In genomic region chr7:101363196-101363733, GRCh38 we compare ENCODE assay signal across 9 cellular contexts. TPM values are rescaled to one million over a fixed set of nuclear protein-coding genes. Genes with fewer than 3 reads are reported as not detected.
DNase-seq lines count a peak whose midpoint lies in the region; ATAC-seq and TF ChIP-seq lines count a peak whose summit lies in the region.
"Had no signal": no experiment of that assay in that cellular context is flagged by ENCODE, and none has a peak within 500 bp of the region (broad histone marks: within the 10 kb centered on the region; RNA-seq: fewer than 3 reads in every experiment).

No MANE protein-coding gene starts in this region.

- TF ChIP-seq POLR2A in adrenal gland (IDR thresholded peaks at IDR 0.05), result no peak

- H3K4me3 Mint-ChIP-seq in Caco-2 (ENCODE audit: unreplicated experiment), result peak overlapping the region; percentile 69

- H3K9ac ChIP-seq in rectal smooth muscle tissue (ENCODE audit: low read length), result no peak overlapping the region

- peak overlapping the region in 4 of 5 donors; percentile 47 to 70 (median 62) for H3K27ac ChIP-seq in adrenal gland
- no peak overlapping the region for H3K27ac ChIP-seq in rectal smooth muscle tissue (ENCODE audit: low read depth, low read length)

- H3K36me3 ChIP-seq in Caco-2 (ENCODE audit: control insufficient read depth, insufficient read depth, low read length), result no peaks in the 10 kb centered on the region
- H3K36me3 ChIP-seq in adrenal gland (replicated peaks in 1 of 2), result no peaks in the 10 kb centered on the region
- no peaks in the 10 kb centered on the region for H3K36me3 ChIP-seq in rectal smooth muscle tissue (ENCODE audit: control insufficient read depth, insufficient read depth, low read length)

- no peak for ATAC-seq in GM21737 (IDR thresholded peaks at IDR 0.05; ENCODE audit: unreplicated experiment)
- ATAC-seq in GM21360 (IDR thresholded peaks at IDR 0.05; ENCODE audit: unreplicated experiment), result no peak

- no peaks in the 10 kb centered on the region for H3K9me3 Mint-ChIP-seq in Caco-2 (ENCODE audit: unreplicated experiment)

- H3K4me1 ChIP-seq in Caco-2 (peaks cover 5% of the 10 kb centered on the region; the same call in 1 of the 2 replicates), adrenal gland (replicated peaks in 1 of 2) (peaks cover 0 to 12% of the 10 kb centered on the region in 2 donors), rectal smooth muscle tissue (ENCODE audit: control insufficient read depth, insufficient read depth, low read length) (no peaks in the 10 kb centered on the region)

- no peaks in the 10 kb centered on the region for H3K36me3 Mint-ChIP-seq in Caco-2 (ENCODE audit: insufficient read depth, unreplicated experiment)

- BruUV-seq in Caco-2 (replicated peaks; lab: Mats Ljungman, UMichigan), result no TSS peak

- H3K4me3 ChIP-seq in Caco-2 (ENCODE audit: low read depth, low read length) (peak overlapping the region; percentile 77), adrenal gland (peak overlapping the region in 2 of 4 donors; percentile 43 to 70), iPS-11a (ENCODE audit: low read depth, low read length) (peak overlapping the region; percentile 69), rectal smooth muscle tissue (ENCODE audit: low read length) (peak overlapping the region; percentile 60)

- no peaks in the 10 kb centered on the region for H3K4me1 Mint-ChIP-seq in Caco-2 (ENCODE audit: low read depth, unreplicated experiment)

- H3K27ac Mint-ChIP-seq in Caco-2 (ENCODE audit: unreplicated experiment), result peak overlapping the region; percentile 31

- H3K9me3 ChIP-seq in Caco-2 (no peaks in the 10 kb centered on the region), adrenal gland (replicated peaks in 1 of 3) (no peaks in the 10 kb centered on the region)

- no peaks in the 10 kb centered on the region for H3K27me3 ChIP-seq in Caco-2 (replicated peaks; ENCODE audit: control insufficient read depth, insufficient read depth, low read length)
- no peaks in the 10 kb centered on the region for H3K27me3 ChIP-seq in adrenal gland
- H3K27me3 ChIP-seq in rectal smooth muscle tissue (ENCODE audit: control insufficient read depth, insufficient read depth, low read length), result peaks cover 3% of the 10 kb centered on the region

- H3K27me3 Mint-ChIP-seq in Caco-2 (ENCODE audit: insufficient read depth, unreplicated experiment), result no peaks in the 10 kb centered on the region

- DNase-seq in Caco-2, result no peak
- DNase-seq in adrenal gland, result peak in 1 of 7 donors; percentile 24
- no peak for DNase-seq in NCI-H774 (lab: John Stamatoyannopoulos, UW)
- no peak for DNase-seq in kidney glomerular epithelial cell (lab: John Stamatoyannopoulos, UW)
- DNase-seq: NCI-H446 treated with DMSO at 0.1 percent for 48 hours had no signal

- CTCF ChIA-PET in Caco-2 (lab: Charles Lee), result interaction anchor here (0.6 to 3.1 kb wide), 15 partner anchors 8 to 1033 kb away, joined by 3 to 31 read pairs (median 4); partner anchors contain the start of genes IFT22 and PRKRIP1

- WGBS in adrenal gland, 4 donors, result 0 to 2% (median 1%) methylated on average over 3 to 46 of the region's 46 CpGs; no CpG with 5 or more reads in 1 of the 4 donors

- TF ChIP-seq CTCF in Caco-2 (IDR thresholded peaks at IDR 0.05; ENCODE audit: insufficient read depth in 1 of 2, low read depth in 1 of 2, low read length in 1 of 2, severe bottlenecking in 1 of 2, unreplicated experiment in 1 of 2) (no peak), adrenal gland (IDR thresholded peaks at IDR 0.05) (no peak)

- intact Hi-C loops in Caco-2 (cut with micrococcal nuclease; ENCODE audit: unreplicated experiment) (no loop called here), adrenal gland (cut with DNase I) (loop anchor here in 1 of 2 donors (5.0 to 10.0 kb wide), 2 partner anchors 74 to 172 kb away; no protein-coding TSS in a partner anchor)

- POLR2A ChIA-PET in Caco-2 (lab: Charles Lee), result interaction anchor here (0.6 to 2.2 kb wide), 12 partner anchors 19 to 735 kb away, joined by 3 to 20 read pairs (median 4); partner anchors contain the start of gene IFT22

RNA-seq across cellular contexts. Expression of gene COL26A1, which starts 0.6 kb away (rescaled TPM):
- total RNA-seq in Caco-2 (2022), result 19.1 and 23.3 TPM in 2 replicates
- total RNA-seq in adrenal gland, result 10 to 100 TPM in 2 of 8 donors, 1 to 10 TPM in 6; 1.8 to 18.8 (median 5.8) TPM
- 10 to 100 TPM in 1 of 3 donors, 1 to 10 TPM in 1, under 1 TPM in 1; 0.64 to 15.0 (median 3.4) TPM for polyA plus RNA-seq in adrenal gland

RNA-seq across cellular contexts. Expression of gene IFT22, which starts 41.7 kb away (rescaled TPM):
- 14.4 and 17.4 TPM in 2 replicates for total RNA-seq in Caco-2 (2022)
- total RNA-seq in adrenal gland, result 10 to 100 TPM; 22.5 to 72.2 (median 34.7) TPM
- polyA plus RNA-seq in adrenal gland, result 10 to 100 TPM; 14.7 to 40.9 (median 22.5) TPM
